ENCODE assay signal across 8 cellular contexts in genomic region chr16:28822520-28823290, GRCh38. TPM values are rescaled to one million over a fixed set of nuclear protein-coding genes. Genes with fewer than 3 reads are reported as not detected.
A peak's percentile ranks its signal among the peaks of the same experiment; 100 is the strongest.
DNase-seq lines count a peak whose midpoint lies in the region; ATAC-seq and TF ChIP-seq lines count a peak whose summit lies in the region.

TSS of gene ATXN2L (plus strand) at chr16:28822999. CDS start at chr16:28823260, 261 bp downstream.

- H3K9me3 Mint-ChIP-seq in type B pancreatic cell = no peaks in the 10 kb centered on the region

- no peaks in the 10 kb centered on the region for H3K9me3 ChIP-seq in adrenal gland (replicated peaks in 1 of 3)
- no peaks in the 10 kb centered on the region for H3K9me3 ChIP-seq in heart right ventricle

- no peaks in the 10 kb centered on the region for H3K27me3 Mint-ChIP-seq in type B pancreatic cell

- H3K36me3 ChIP-seq in adrenal gland (replicated peaks in 1 of 2) = peaks cover 0 to 26% of the 10 kb centered on the region in 2 donors
- peaks cover 0 to 36% (median 15%) of the 10 kb centered on the region in 9 donors for H3K36me3 ChIP-seq in heart right ventricle

- TF ChIP-seq POLR2A in GM10847 (IDR thresholded peaks at IDR 0.05; ENCODE audit: extremely low read depth, insufficient read length) = peak; percentile 90
- peak; percentile 65 to 85 for TF ChIP-seq POLR2A in adrenal gland (IDR thresholded peaks at IDR 0.05)

- peak; percentile 49 for DNase-seq in NCI-H1417 treated with DMSO at 0.1 percent for 48 hours (lab: John Stamatoyannopoulos, UW)
- peak; percentile 85 to 96 (median 89) for DNase-seq in T-helper 1 cell
- peak; percentile 91 to 96 (median 94) for DNase-seq in adrenal gland
- peak; percentile 94 to 95 for DNase-seq in heart right ventricle
- peak; percentile 84 to 98 (median 92) for DNase-seq in posterior cingulate gyrus
- DNase-seq in type B pancreatic cell (ENCODE audit: extremely low spot score, unreplicated experiment) = peak; percentile 94

- H3K36me3 Mint-ChIP-seq in type B pancreatic cell = peaks cover 17% of the 10 kb centered on the region

- no peaks in the 10 kb centered on the region for H3K27me3 ChIP-seq in adrenal gland
- no peaks in the 10 kb centered on the region for H3K27me3 ChIP-seq in heart right ventricle

- H3K4me3 ChIP-seq in adrenal gland (peak within 1 kb of the TSS; percentile 88 to 99 (median 94)), heart right ventricle (peak within 1 kb of the TSS; percentile 79 to 100 (median 100))

- H3K27ac ChIP-seq in adrenal gland (peak within 1 kb of the TSS; percentile 97 to 99 (median 99)), heart right ventricle (peak within 1 kb of the TSS; percentile 92 to 100 (median 100))

- H3K4me3 Mint-ChIP-seq in type B pancreatic cell = peak within 1 kb of the TSS; percentile 100

- WGBS in adrenal gland, 4 donors = 0 to 1% (median 1%) methylated on average over 5 to 72 of the region's 91 CpGs
- WGBS in heart right ventricle, 2 donors = 1% methylated on average over 45 to 89 of the region's 91 CpGs

- ATAC-seq in HG02759 (IDR thresholded peaks at IDR 0.05; ENCODE audit: unreplicated experiment) (peak; percentile 42), heart right ventricle (peak; percentile 72 to 89 (median 78))

- H3K27ac Mint-ChIP-seq in type B pancreatic cell = peak within 1 kb of the TSS; percentile 99

- H3K4me1 ChIP-seq in adrenal gland (replicated peaks in 1 of 2) (peaks cover 16 to 24% of the 10 kb centered on the region in 2 donors), heart right ventricle (peaks cover 8 to 34% (median 23%) of the 10 kb centered on the region in 9 donors)

- peak in 3 of 6 experiments; percentile 22 to 54 (median 31) for TF ChIP-seq CTCF in adrenal gland (IDR thresholded peaks at IDR 0.05)
- peak in 4 of 9 donors; percentile 5 to 26 (median 20) for TF ChIP-seq CTCF in heart right ventricle (IDR thresholded peaks at IDR 0.05)
- peak; percentile 15 for TF ChIP-seq CTCF in type B pancreatic cell (conservative IDR thresholded peaks at IDR 0.05)

- peaks cover 27% of the 10 kb centered on the region for H3K4me1 Mint-ChIP-seq in type B pancreatic cell (ENCODE audit: unreplicated experiment)

- intact Hi-C loops in adrenal gland (cut with DNase I) (loop anchor here in 1 of 2 donors (2.0 to 5.0 kb wide), 2 partner anchors 24 to 125 kb away; partner anchors contain the start of gene TUFM), heart right ventricle (cut with DNase I) (loop anchor here in 6 of 10 donors (1.0 to 10.0 kb wide), 7 partner anchors 24 to 125 kb away; partner anchors contain the start of genes RABEP2 (in 2 of the 6), CD19 (in 1 of the 6), SH2B1 (in 1 of the 6) and TUFM (in 1 of the 6)), posterior cingulate gyrus (cut with DNase I) (loop anchor here (5.0 kb wide), 1 partner anchor 125 kb away; no protein-coding TSS in a partner anchor)

RNA-seq across cellular contexts. Expression of gene ATXN2L, which starts in this region (rescaled TPM):
- total RNA-seq in adrenal gland (100 to 1,000 TPM in 2 of 8 donors, 10 to 100 TPM in 6; 66.3 to 118 (median 90.5) TPM), heart right ventricle (10 to 100 TPM; 37.4 to 66.2 (median 45.9) TPM), type B pancreatic cell (ENCODE audit: low replicate concordance) (166 and 208 TPM in 2 replicates)
- polyA plus RNA-seq in adrenal gland (100 to 1,000 TPM in 2 of 3 donors, 10 to 100 TPM in 1; 44.3 to 342 (median 126) TPM), heart right ventricle (10 to 100 TPM; 36.0 to 99.9 TPM)

Comparison
In these comparisons a context has a peak if more than half of its experiments do, and no peak if none do; other contexts are left out.
1. Peak in every context shown above with its lines: DNase-seq, ATAC-seq, H3K4me3 ChIP-seq and H3K27ac ChIP-seq.